In the genomic region with DNA sequence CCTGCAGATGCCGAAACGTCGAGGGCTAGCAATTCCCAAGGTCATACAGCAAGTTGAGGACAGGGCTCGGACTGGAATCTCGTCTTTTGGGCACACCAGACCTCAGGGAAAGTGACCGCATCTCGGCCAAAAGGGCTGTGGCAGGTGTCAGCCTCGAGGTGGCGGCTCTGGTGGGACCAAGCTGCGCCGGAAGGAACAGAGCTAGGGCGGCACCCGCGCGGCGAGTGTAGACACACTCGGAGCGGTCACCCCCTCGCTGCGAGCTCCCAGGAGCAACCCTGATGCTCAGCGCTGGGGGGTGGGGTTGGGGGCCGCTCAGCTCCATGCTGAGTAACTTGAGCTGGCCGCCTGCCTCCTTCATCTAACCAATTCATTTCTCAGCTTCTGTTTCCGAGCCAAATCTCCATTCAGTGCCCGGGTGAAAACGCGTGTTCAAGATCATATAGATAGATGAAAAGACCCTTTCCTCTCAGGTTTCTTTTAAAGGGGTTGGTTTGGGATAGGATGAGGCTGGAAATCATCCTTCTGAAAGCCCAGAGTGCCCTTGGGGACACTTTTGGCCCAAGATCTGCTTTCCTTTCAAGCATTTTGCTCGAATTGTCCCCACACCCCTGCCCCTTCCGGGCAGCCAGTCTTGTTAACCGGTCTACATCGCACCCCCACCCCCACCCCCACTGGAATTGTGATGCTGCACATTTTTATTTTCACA, we compare ENCODE assay signal across 8 cellular contexts. TPM values are rescaled to one million over a fixed set of nuclear protein-coding genes. Genes with fewer than 3 reads are reported as not detected.
DNase-seq lines count a peak whose midpoint lies in the region; ATAC-seq and TF ChIP-seq lines count a peak whose summit lies in the region.

No MANE protein-coding gene starts in this region.

- POLR2A ChIA-PET in CD4-positive, alpha-beta T cell (lab: Charles Lee), result interaction anchor here (1.0 kb wide), 1 partner anchor 22 kb away, joined by 5 read pairs; no protein-coding TSS in a partner anchor
- POLR2A ChIA-PET in WTC11 (lab: Charles Lee), result interaction anchor here (0.9 to 3.1 kb wide), 4 partner anchors 21 to 71 kb away, joined by 4 to 24 read pairs (median 5); a partner anchor contains a TSS

- H3K9me3 Mint-ChIP-seq in CD4-positive, alpha-beta T cell, result no peaks in the 10 kb centered on the region
- H3K9me3 Mint-ChIP-seq in WTC11 (no peaks in the 10 kb centered on the region), immature natural killer cell (peaks cover 0 to 2% (median 0%) of the 10 kb centered on the region in 6 donors), HFFc6 (no peaks in the 10 kb centered on the region)

- no peak overlapping the region for H3K27ac ChIP-seq in CD4-positive, alpha-beta T cell (ENCODE audit: low read depth, low read length)
- H3K27ac ChIP-seq in KMS-11 (no peak overlapping the region), tibial nerve (peak overlapping the region; percentile 44 to 92 (median 84))

- H3K36me3 Mint-ChIP-seq in CD4-positive, alpha-beta T cell (ENCODE audit: low read depth), result no peaks in the 10 kb centered on the region
- H3K36me3 Mint-ChIP-seq in WTC11 (peaks cover 11% of the 10 kb centered on the region), immature natural killer cell (peaks cover 0 to 5% (median 0%) of the 10 kb centered on the region in 3 donors), HFFc6 (ENCODE audit: low read depth) (no peaks in the 10 kb centered on the region)

- TF ChIP-seq POLR2A in tibial nerve (IDR thresholded peaks at IDR 0.05), result no peak

- CTCF ChIA-PET in CD4-positive, alpha-beta T cell (lab: Charles Lee), result interaction anchor here (0.6 to 2.2 kb wide), 4 partner anchors 17 to 876 kb away, joined by 3 to 7 read pairs (median 4); a partner anchor contains a TSS
- CTCF ChIA-PET in WTC11 (lab: Charles Lee), result interaction anchor here (0.6 to 5.2 kb wide), 14 partner anchors 9 to 277 kb away, joined by 3 to 65 read pairs (median 4); a partner anchor contains a TSS

- peak overlapping the region; percentile 37; the same call in 1 of the 2 replicates for H3K4me2 ChIP-seq in KMS-11

- no peak overlapping the region for H3K27ac Mint-ChIP-seq in CD4-positive, alpha-beta T cell
- H3K27ac Mint-ChIP-seq in WTC11 (no peak overlapping the region), immature natural killer cell (no peak overlapping the region), HFFc6 (no peak overlapping the region)

- peaks cover 81% of the 10 kb centered on the region for H3K27me3 ChIP-seq in CD4-positive, alpha-beta T cell (ENCODE audit: control insufficient read depth, insufficient read depth, low read length)
- H3K27me3 ChIP-seq in KMS-11 (ENCODE audit: insufficient read depth, low read depth), result peaks cover 17% of the 10 kb centered on the region; the same call in 1 of the 2 replicates
- H3K27me3 ChIP-seq in tibial nerve, result peaks cover 0 to 64% of the 10 kb centered on the region in 2 donors

- no peak for TF ChIP-seq CTCF in CD4-positive, alpha-beta T cell (IDR thresholded peaks at IDR 0.05)
- no peak for TF ChIP-seq CTCF in KMS-11 (conservative IDR thresholded peaks at IDR 0.05; ENCODE audit: low read depth, low read length)
- TF ChIP-seq CTCF in WTC11 (IDR thresholded peaks at IDR 0.05), result no peak
- TF ChIP-seq CTCF in tibial nerve (IDR thresholded peaks at IDR 0.05), result no peak
- TF ChIP-seq CTCF in HFFc6 (IDR thresholded peaks at IDR 0.05), result no peak

- no peak overlapping the region for H3K9ac ChIP-seq in KMS-11

- WGBS in tibial nerve, 2 donors, result 5 to 12% methylated on average over 31 of the region's 31 CpGs

- peak; percentile 43 for ATAC-seq in CD4-positive, alpha-beta T cell (ENCODE audit: poor library complexity)
- ATAC-seq in WTC11, result peak; percentile 5

- H4K20me1 ChIP-seq in KMS-11 (ENCODE audit: insufficient read depth), result no peaks in the 10 kb centered on the region

- no peaks in the 10 kb centered on the region for H3K79me2 ChIP-seq in KMS-11 (ENCODE audit: insufficient read depth, low read depth)

- H3K4me1 ChIP-seq in KMS-11 (ENCODE audit: low read depth, poor library complexity, severe bottlenecking), result peaks cover 16% of the 10 kb centered on the region
- H3K4me1 ChIP-seq in tibial nerve, result peaks cover 0 to 60% (median 40%) of the 10 kb centered on the region in 4 donors

- H3K9me3 ChIP-seq in CD4-positive, alpha-beta T cell (ENCODE audit: control insufficient read depth, low read length), result no peaks in the 10 kb centered on the region
- no peaks in the 10 kb centered on the region for H3K9me3 ChIP-seq in tibial nerve

- intact Hi-C loops in CD4-positive, alpha-beta T cell (cut with DNase I, micrococcal nuclease), result loop anchor here in 1 of 2 experiments (2.0 to 5.0 kb wide), 2 partner anchors 21 to 67 kb away; no protein-coding TSS in a partner anchor

- no peak overlapping the region for H3K4me3 ChIP-seq in KMS-11 (IDR thresholded peaks at IDR 0.05; ENCODE audit: insufficient read depth, low read depth, low read length)
- peak overlapping the region; percentile 47 to 63 (median 50) for H3K4me3 ChIP-seq in tibial nerve

- H2AFZ ChIP-seq in KMS-11 (ENCODE audit: low read depth), result peak overlapping the region; percentile 50; the same call in 1 of the 2 replicates

- H3K27me3 Mint-ChIP-seq in CD4-positive, alpha-beta T cell, result peaks cover 89% of the 10 kb centered on the region
- H3K27me3 Mint-ChIP-seq in WTC11 (ENCODE audit: low read depth), result peaks cover 23% of the 10 kb centered on the region
- H3K27me3 Mint-ChIP-seq in immature natural killer cell (ENCODE audit: low read depth in 3 of 3), result peaks cover 37 to 66% (median 51%) of the 10 kb centered on the region in 3 donors
- peaks cover 56% of the 10 kb centered on the region for H3K27me3 Mint-ChIP-seq in HFFc6 (ENCODE audit: insufficient read depth)

- peaks cover 57% of the 10 kb centered on the region for H3K4me1 Mint-ChIP-seq in CD4-positive, alpha-beta T cell (ENCODE audit: low read depth)
- H3K4me1 Mint-ChIP-seq in WTC11 (peaks cover 50% of the 10 kb centered on the region), immature natural killer cell (peaks cover 41% of the 10 kb centered on the region in 2 donors), HFFc6 (ENCODE audit: low read depth) (peaks cover 37% of the 10 kb centered on the region)

- peak in 3 of 10 experiments; percentile 19 to 48 (median 29) for DNase-seq in CD4-positive, alpha-beta T cell
- DNase-seq in WTC11 (ENCODE audit: low spot score) (peak; percentile 69), immature natural killer cell (peak in 2 of 3 donors; percentile 27 to 36), tibial nerve (ENCODE audit: low spot score in 2 of 2) (no peak), HFFc6 (no peak), NOMO-1 treated with DMSO at 0.1 percent for 48 hours (lab: John Stamatoyannopoulos, UW; ENCODE audit: unreplicated experiment) (no peak), MV-4-11 (lab: John Stamatoyannopoulos, UW) (no peak)

- H3K36me3 ChIP-seq in KMS-11 (ENCODE audit: insufficient read depth) (no peaks in the 10 kb centered on the region), tibial nerve (no peaks in the 10 kb centered on the region)

- H3K4me3 Mint-ChIP-seq in CD4-positive, alpha-beta T cell, result peak overlapping the region; percentile 38
- H3K4me3 Mint-ChIP-seq in WTC11 (peak overlapping the region; percentile 89), immature natural killer cell (peak overlapping the region; percentile 73 to 89 (median 84)), HFFc6 (no peak overlapping the region; the same call in 1 of the 2 replicates)

- peak in 1 of 2 donors; percentile 38 for TF ChIP-seq EP300 in tibial nerve (IDR thresholded peaks at IDR 0.05)

TF ChIP-seq in WTC11, 78 proteins besides CTCF, POLR2A, EP300 and RAD21 (continues in another document):
- TF ChIP-seq NR2C2 (CRISPR knock-in tag; IDR thresholded peaks at IDR 0.05), result no peak
- TF ChIP-seq ZNF671 (CRISPR knock-in tag; IDR thresholded peaks at IDR 0.05), result no peak
- TF ChIP-seq FOXK1 (CRISPR knock-in tag; IDR thresholded peaks at IDR 0.05), result no peak; the same call in 1 of the 2 replicates
- TF ChIP-seq IRF2 (CRISPR knock-in tag; IDR thresholded peaks at IDR 0.05; ENCODE audit: borderline replicate concordance, low read depth), result no peak
- 0 out of 2 replicates have a peak, but pooled peaks have one; percentile 17 for TF ChIP-seq ZNF423 (CRISPR knock-in tag; IDR thresholded peaks at IDR 0.05)
- no peak for TF ChIP-seq TEAD1 (CRISPR knock-in tag; IDR thresholded peaks at IDR 0.05)
- TF ChIP-seq, protein P1, sequence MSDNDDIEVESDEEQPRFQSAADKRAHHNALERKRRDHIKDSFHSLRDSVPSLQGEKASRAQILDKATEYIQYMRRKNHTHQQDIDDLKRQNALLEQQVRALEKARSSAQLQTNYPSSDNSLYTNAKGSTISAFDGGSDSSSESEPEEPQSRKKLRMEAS (CRISPR knock-in tag; IDR thresholded peaks at IDR 0.05), result peak; percentile 44; the same call in 1 of the 2 replicates
- TF ChIP-seq TP53 (CRISPR knock-in tag; IDR thresholded peaks at IDR 0.05), result no peak
- TF ChIP-seq, protein P2, sequence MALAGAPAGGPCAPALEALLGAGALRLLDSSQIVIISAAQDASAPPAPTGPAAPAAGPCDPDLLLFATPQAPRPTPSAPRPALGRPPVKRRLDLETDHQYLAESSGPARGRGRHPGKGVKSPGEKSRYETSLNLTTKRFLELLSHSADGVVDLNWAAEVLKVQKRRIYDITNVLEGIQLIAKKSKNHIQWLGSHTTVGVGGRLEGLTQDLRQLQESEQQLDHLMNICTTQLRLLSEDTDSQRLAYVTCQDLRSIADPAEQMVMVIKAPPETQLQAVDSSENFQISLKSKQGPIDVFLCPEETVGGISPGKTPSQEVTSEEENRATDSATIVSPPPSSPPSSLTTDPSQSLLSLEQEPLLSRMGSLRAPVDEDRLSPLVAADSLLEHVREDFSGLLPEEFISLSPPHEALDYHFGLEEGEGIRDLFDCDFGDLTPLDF (CRISPR knock-in tag; IDR thresholded peaks at IDR 0.05), result no peak

RNA-seq across cellular contexts. Expression of a gene that starts 2.3 kb away (rescaled TPM):
- not detected for total RNA-seq in CD4-positive, alpha-beta T cell
- total RNA-seq in WTC11 (2021) (591 to 627 TPM (median 616 TPM) in 3 replicates), tibial nerve (10 to 100 TPM; 13.7 to 47.6 (median 32.6) TPM)
- under 1 TPM in 1 of 3 donors, not detected in 2; 0.11 TPM for polyA plus RNA-seq in immature natural killer cell
- 1 to 10 TPM in 3 of 6 experiments, under 1 TPM in 3; 0.14 to 1.3 (median 0.90) TPM for total RNA-seq in HFFc6 (2021; fragmentation: NEBNext Ultra II Directional; extraction: Animal tissue kit (Norgen Biotek cat#: 25700))

RNA-seq across cellular contexts. Expression of a gene that starts 29.0 kb away (rescaled TPM):
- 10 to 100 TPM; 12.3 to 12.8 TPM for total RNA-seq in CD4-positive, alpha-beta T cell
- total RNA-seq in WTC11 (2021) (30.2 to 38.2 TPM (median 32.5 TPM) in 3 replicates), tibial nerve (10 to 100 TPM; 14.7 to 36.5 (median 31.8) TPM)
- 10 to 100 TPM; 28.6 to 45.7 (median 29.6) TPM for polyA plus RNA-seq in immature natural killer cell
- total RNA-seq in HFFc6 (2021; fragmentation: NEBNext Ultra II Directional; extraction: Animal tissue kit (Norgen Biotek cat#: 25700)), result 10 to 100 TPM; 14.9 to 20.1 (median 17.6) TPM

Comparison
In these comparisons a context has a peak if more than half of its experiments do, and no peak if none do; other contexts are left out.
1. DNase-seq: peak in WTC11 (single experiment) and immature natural killer cell (2 of 3); none in tibial nerve (0 of 2), HFFc6 (single experiment), NOMO-1 treated with DMSO at 0.1 percent for 48 hours (single experiment) and MV-4-11 (single experiment).
2. H3K27ac ChIP-seq: peak in tibial nerve (4 of 4); none in CD4-positive, alpha-beta T cell (single experiment) and KMS-11 (single experiment).
3. RNA of a gene that starts 2.3 kb away (total RNA-seq): 591 to 627 TPM in WTC11; 13.7 to 47.6 TPM in tibial nerve, 0.14 to 1.3 TPM in HFFc6 and not detected in CD4-positive, alpha-beta T cell; every median in the first group is over 10 times any median in the second.